Comparison of ENCODE assay signal across 1 cellular context in the genomic region with DNA sequence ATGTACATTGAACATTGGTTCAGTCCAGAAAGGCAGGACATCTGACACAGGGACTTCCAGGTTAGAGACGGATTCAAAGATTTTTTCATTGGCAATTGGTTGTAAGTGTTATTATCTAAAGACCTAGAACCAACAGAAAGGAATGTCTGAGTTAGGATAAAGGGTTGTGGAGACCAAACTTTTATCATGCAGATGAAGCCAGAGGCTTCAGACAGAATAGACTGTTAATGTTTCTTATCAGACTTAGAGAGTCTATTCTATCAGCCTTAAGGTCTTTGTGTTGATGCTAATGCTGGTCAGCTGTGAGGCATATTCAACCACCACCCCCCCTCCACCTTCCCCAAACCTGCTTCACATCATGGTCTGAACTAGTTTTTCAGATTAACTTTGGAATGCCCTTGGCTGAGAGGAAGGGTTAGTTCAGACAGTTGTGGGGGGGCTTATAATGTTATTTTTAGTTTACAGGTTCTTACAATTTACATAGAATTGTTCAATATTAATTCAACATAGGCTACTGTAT.
TF ChIP-seq lines count a peak whose summit lies in the region.

No MANE protein-coding gene starts in this region.

TF ChIP-seq in HepG2, 621 proteins besides CTCF, POLR2A, EP300 and RAD21:
- TF ChIP-seq ZSCAN30 (CRISPR knock-in tag; IDR thresholded peaks at IDR 0.05) (0 out of 2 replicates have a peak, but pooled peaks have one; percentile 12), MYNN (CRISPR knock-in tag; IDR thresholded peaks at IDR 0.05; ENCODE audit: low read depth) (no peak)
TF ChIP-seq in HepG2: peak in this region for 1.
